In the genomic region with DNA sequence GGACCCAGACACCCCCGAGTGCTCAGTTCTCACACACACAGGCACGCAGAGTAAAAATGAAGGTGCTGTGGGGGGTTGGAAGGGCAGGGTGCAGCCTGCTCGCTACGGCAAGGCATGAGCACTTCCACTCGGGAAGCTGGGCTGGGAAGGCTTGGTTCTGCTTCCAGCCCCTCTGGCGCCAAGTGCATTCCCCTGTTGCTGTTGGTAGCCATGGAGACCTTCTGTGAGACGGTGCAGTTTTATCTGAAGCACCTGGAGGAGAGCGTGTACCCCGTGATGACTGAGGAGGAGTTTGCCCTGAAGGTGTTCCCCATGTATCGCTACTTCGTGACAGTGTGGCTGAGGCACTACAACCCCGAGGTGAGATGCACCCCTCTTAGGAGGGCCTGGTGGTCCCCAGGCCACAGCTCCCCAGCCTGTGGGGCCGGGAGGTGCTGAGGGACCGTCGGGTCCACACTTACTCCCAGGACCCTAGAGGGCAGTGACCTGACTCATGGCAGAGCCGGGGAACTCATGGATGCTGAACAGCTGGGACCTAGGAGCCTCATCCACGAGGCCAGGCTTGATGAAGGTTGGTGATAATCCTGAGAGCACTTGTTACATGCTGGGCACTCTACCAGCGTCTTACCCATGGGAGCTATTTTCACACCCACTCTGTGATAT, we compare ENCODE assay signal across 30 cellular contexts. TPM values are rescaled to one million over a fixed set of nuclear protein-coding genes. Genes with fewer than 3 reads are reported as not detected.
A peak's percentile ranks its signal among the peaks of the same experiment; 100 is the strongest.
DNase-seq lines count a peak whose midpoint lies in the region; ATAC-seq and TF ChIP-seq lines count a peak whose summit lies in the region.
"Had no signal": no experiment of that assay in that cellular context is flagged by ENCODE, and none has a peak within 500 bp of the region (broad histone marks: within the 10 kb centered on the region; RNA-seq: fewer than 3 reads in every experiment).

No MANE protein-coding gene starts in this region.

- WGBS in H9 (ENCODE audit: extremely low coverage, insufficient read length, low lambda C conversion rate), result no CpG with 5 or more reads among the region's 18 CpGs

- peaks cover 14% of the 10 kb centered on the region for H3K27me3 Mint-ChIP-seq in H9 (ENCODE audit: low read depth)
- H3K27me3 Mint-ChIP-seq in activated naive CD4-positive, alpha-beta T cell treated with anti-CD3 and anti-CD28 coated beads for 36 hours (ENCODE audit: low read depth), result no peaks in the 10 kb centered on the region

- CTCF ChIA-PET in activated naive CD4-positive, alpha-beta T cell treated with anti-CD3 and anti-CD28 coated beads for 36 hours (lab: Charles Lee), result no interaction called here

- H3K4ac ChIP-seq in H9 (ENCODE audit: low read depth, low read length), result no peak overlapping the region

- no peak overlapping the region for H2BK15ac ChIP-seq in H9 (ENCODE audit: low read depth, low read length)

- H3K23me2 ChIP-seq in H9 (ENCODE audit: insufficient read length, low read depth, low read length, poor library complexity, severe bottlenecking), result no peaks in the 10 kb centered on the region

- H3K36me3 ChIP-seq in osteoblast (ENCODE audit: insufficient read depth, low read length), result no peaks in the 10 kb centered on the region
- H3K36me3 ChIP-seq: BLaER1, breast epithelium, tibial nerve had no signal

- H2AFZ ChIP-seq in H9 (ENCODE audit: low read length) (no peak overlapping the region), osteoblast (ENCODE audit: low read length) (no peak overlapping the region)
- H2AFZ ChIP-seq: PC-9 had no signal

- intact Hi-C loops in activated naive CD4-positive, alpha-beta T cell treated with anti-CD3 and anti-CD28 coated beads for 36 hours (cut with micrococcal nuclease), result no loop called here

- no peak overlapping the region for H4K91ac ChIP-seq in H9 (ENCODE audit: insufficient read length, low read depth, low read length)

- H3K9me3 ChIP-seq in H9 (ENCODE audit: control insufficient read depth, low read depth, low read length) (no peaks in the 10 kb centered on the region), osteoblast (ENCODE audit: low read depth, low read length) (no peaks in the 10 kb centered on the region)
- H3K9me3 ChIP-seq: BLaER1, breast epithelium had no signal

- H3K27ac ChIP-seq in H9 (ENCODE audit: insufficient read length, low read depth, low read length) (no peak overlapping the region), foreskin keratinocyte (no peak overlapping the region), osteoblast (ENCODE audit: low read depth, low read length) (no peak overlapping the region)
- H3K27ac ChIP-seq: BLaER1, breast epithelium, dorsolateral prefrontal cortex, PC-9, tibial nerve had no signal

- H2AK5ac ChIP-seq in H9 (ENCODE audit: insufficient read length, low read length), result no peak overlapping the region

- H3K36me3 Mint-ChIP-seq in H9 (ENCODE audit: insufficient read depth in 1 of 3, low read depth in 3 of 3), result no peaks in the 10 kb centered on the region; a peak in 1 of 7 replicates
- no peaks in the 10 kb centered on the region for H3K36me3 Mint-ChIP-seq in activated naive CD4-positive, alpha-beta T cell treated with anti-CD3 and anti-CD28 coated beads for 36 hours (ENCODE audit: low read depth)
- H3K36me3 Mint-ChIP-seq: activated naive CD4-positive, alpha-beta T cell treated with anti-CD3 and anti-CD28 coated beads, Interleukin-2, amount 50 U/mL, for 72 hours had no signal

- H3K9me3 Mint-ChIP-seq in H9, result peaks cover 0 to 3% of the 10 kb centered on the region in 2 experiments; a peak in 3 of 5 replicates
- no peaks in the 10 kb centered on the region for H3K9me3 Mint-ChIP-seq in activated naive CD4-positive, alpha-beta T cell treated with anti-CD3 and anti-CD28 coated beads for 36 hours
- H3K9me3 Mint-ChIP-seq: activated naive CD4-positive, alpha-beta T cell treated with anti-CD3 and anti-CD28 coated beads, Interleukin-2, amount 50 U/mL, for 72 hours; neural crest cell had no signal

- no peak overlapping the region; the same call in 1 of the 2 replicates for H3K14ac ChIP-seq in H9 (ENCODE audit: insufficient read depth, low read length)

- no peaks in the 10 kb centered on the region for H4K20me1 ChIP-seq in H9 (ENCODE audit: control insufficient read depth, insufficient read depth, insufficient read length)
- H4K20me1 ChIP-seq in osteoblast (ENCODE audit: insufficient read depth, low read length), result no peaks in the 10 kb centered on the region
- H4K20me1 ChIP-seq: BLaER1 had no signal

- H3K18ac ChIP-seq in H9 (ENCODE audit: insufficient read length, low read depth, low read length), result no peak overlapping the region

- H4K5ac ChIP-seq in H9 (ENCODE audit: insufficient read length, low read depth, low read length), result no peak overlapping the region

- no peak overlapping the region for H3K23ac ChIP-seq in H9 (ENCODE audit: insufficient read length, low read depth, low read length)

- no peak overlapping the region for H2BK12ac ChIP-seq in H9 (ENCODE audit: insufficient read length, low read depth, low read length)

- H3K4me3 ChIP-seq in osteoblast (ENCODE audit: insufficient read depth, low read length), result no peak overlapping the region
- H3K4me3 ChIP-seq: BLaER1, breast epithelium, dorsolateral prefrontal cortex, PC-9, tibial nerve had no signal

- H3K79me1 ChIP-seq in H9 (ENCODE audit: insufficient read depth, low read depth, low read length, poor library complexity, severe bottlenecking), result no peaks in the 10 kb centered on the region

- ATAC-seq in foreskin keratinocyte (peak; percentile 36), HG03139 (IDR thresholded peaks at IDR 0.05; ENCODE audit: unreplicated experiment) (no peak)
- ATAC-seq: activated naive CD4-positive, alpha-beta T cell treated with anti-CD3 and anti-CD28 coated beads, Interleukin-2, amount 50 U/mL, for 72 hours; left colon; right cardiac atrium; T-helper 17 cell had no signal

- no peak overlapping the region for H2BK5ac ChIP-seq in H9 (ENCODE audit: insufficient read length, low read length)

- H3K9ac ChIP-seq in H9 (ENCODE audit: extremely low read depth, insufficient read length, low read length), result no peak overlapping the region
- H3K9ac ChIP-seq: BLaER1 had no signal

- DNase-seq in DMS79 treated with DMSO at 0.1 percent for 48 hours (lab: John Stamatoyannopoulos, UW) (peak; percentile 78), H9 (peak; percentile 21), foreskin keratinocyte (no peak), osteoblast (ENCODE audit: insufficient read length, low spot score, missing footprints) (peak; percentile 63), NCI-H526 treated with DMSO at 0.1 percent for 48 hours (lab: John Stamatoyannopoulos, UW) (no peak)
- DNase-seq in activated naive CD4-positive, alpha-beta T cell treated with anti-CD3 and anti-CD28 coated beads for 36 hours, result no peak
- DNase-seq: activated CD4-positive, alpha-beta T cell treated with anti-CD3 and anti-CD28 coated beads, Interleukin-2, amount 50 U/mL, for 4 hours; activated CD4-positive, CD25-positive, alpha-beta regulatory T cell; activated CD8-positive, alpha-beta memory T cell treated with anti-CD3 and anti-CD28 coated beads, Interleukin-2, amount 50 U/mL, for 48 hours; amygdala; DMS153; dorsolateral prefrontal cortex; left colon; mesenchymal stem cell; NCI-H1048; NCI-H1694 treated with DMSO at 0.1 percent for 48 hours; NCI-H2171 treated with DMSO at 0.1 percent for 48 hours; NCI-H510A treated with DMSO at 0.1 percent for 48 hours; PC-9; right cardiac atrium; Right ventricle myocardium superior; T-helper 17 cell had no signal

- H3T11ph ChIP-seq in H9 (ENCODE audit: low read length), result no peak overlapping the region

- no peak overlapping the region for H2BK120ac ChIP-seq in H9 (ENCODE audit: low read depth, low read length, poor library complexity, severe bottlenecking)

- H4K8ac ChIP-seq in H9 (replicated peaks; ENCODE audit: insufficient read length, low read depth, low read length), result no peak overlapping the region

- H3K4me3 Mint-ChIP-seq in H9, result no peak overlapping the region
- H3K4me3 Mint-ChIP-seq in activated naive CD4-positive, alpha-beta T cell treated with anti-CD3 and anti-CD28 coated beads for 36 hours, result no peak overlapping the region
- H3K4me3 Mint-ChIP-seq: neural crest cell, T-helper 17 cell had no signal

- H2BK20ac ChIP-seq in H9 (ENCODE audit: low read depth, low read length, poor library complexity, severe bottlenecking), result no peak overlapping the region

- H3K4me2 ChIP-seq in H9 (ENCODE audit: insufficient read depth, insufficient read length, low read length) (no peak overlapping the region), osteoblast (ENCODE audit: insufficient read depth, low read length) (no peak overlapping the region)
- H3K4me2 ChIP-seq: BLaER1, PC-9 had no signal

- TF ChIP-seq CTCF in H9 (conservative IDR thresholded peaks at IDR 0.05), result no peak
- no peak for TF ChIP-seq CTCF in foreskin keratinocyte (conservative IDR thresholded peaks at IDR 0.05)
- no peak for TF ChIP-seq CTCF in osteoblast (IDR thresholded peaks at IDR 0.05; ENCODE audit: extremely low read depth, low read depth, low read length)

- H3K27ac Mint-ChIP-seq in H9, result no peak overlapping the region; a peak in 1 of 7 replicates
- no peak overlapping the region for H3K27ac Mint-ChIP-seq in activated naive CD4-positive, alpha-beta T cell treated with anti-CD3 and anti-CD28 coated beads for 36 hours
- H3K27ac Mint-ChIP-seq: activated naive CD4-positive, alpha-beta T cell treated with anti-CD3 and anti-CD28 coated beads, Interleukin-2, amount 50 U/mL, for 72 hours; T-helper 17 cell had no signal

- H3K4me1 ChIP-seq in H9 (ENCODE audit: insufficient read depth, low read length) (no peaks in the 10 kb centered on the region), foreskin keratinocyte (no peaks in the 10 kb centered on the region), osteoblast (ENCODE audit: insufficient read depth, low read length) (no peaks in the 10 kb centered on the region)
- H3K4me1 ChIP-seq: breast epithelium, tibial nerve had no signal

- no peak overlapping the region for H3K56ac ChIP-seq in H9 (ENCODE audit: insufficient read length, low read depth, low read length)

- no peaks in the 10 kb centered on the region for H3K79me2 ChIP-seq in H9 (ENCODE audit: insufficient read depth, low read length)
- no peaks in the 10 kb centered on the region for H3K79me2 ChIP-seq in osteoblast (ENCODE audit: insufficient read depth, low read length)

- H3K4me1 Mint-ChIP-seq in H9, result no peaks in the 10 kb centered on the region
- H3K4me1 Mint-ChIP-seq in activated naive CD4-positive, alpha-beta T cell treated with anti-CD3 and anti-CD28 coated beads for 36 hours (ENCODE audit: low read depth), result no peaks in the 10 kb centered on the region
- H3K4me1 Mint-ChIP-seq: neural crest cell had no signal

- no peaks in the 10 kb centered on the region for H3K27me3 ChIP-seq in H9 (ENCODE audit: insufficient read depth, low read length)
- H3K27me3 ChIP-seq in foreskin keratinocyte, result peaks cover 2% of the 10 kb centered on the region
- no peaks in the 10 kb centered on the region for H3K27me3 ChIP-seq in osteoblast (ENCODE audit: insufficient read depth, low read length)
- H3K27me3 ChIP-seq: BLaER1, breast epithelium, dorsolateral prefrontal cortex, tibial nerve had no signal

RNA-seq across cellular contexts. Expression of a gene that starts 15.5 kb away (rescaled TPM):
- total RNA-seq in H9 (2021) (not detected in 2 replicates), foreskin keratinocyte (0.11 and 0.31 TPM in 2 replicates), osteoblast (not detected in 2 replicates)
- polyA plus RNA-seq in foreskin keratinocyte, result 0.11 and 0.49 TPM in 2 replicates
- not detected for total RNA-seq in activated naive CD4-positive, alpha-beta T cell treated with anti-CD3 and anti-CD28 coated beads for 36 hours
- total RNA-seq: activated naive CD4-positive, alpha-beta T cell treated with anti-CD3 and anti-CD28 coated beads, Interleukin-2, amount 50 U/mL, for 72 hours; breast epithelium; chondrocyte; neural crest cell; posterior vena cava; right cardiac atrium; Right ventricle myocardium superior; T-helper 17 cell; tibial nerve had no signal
- polyA plus RNA-seq: right cardiac atrium had no signal

RNA-seq across cellular contexts. Expression of a gene that starts 33.5 kb away (rescaled TPM):
- not detected in 2 replicates for total RNA-seq in H9 (2021)
- 0.14 and 0.31 TPM in 2 replicates for total RNA-seq in foreskin keratinocyte
- 0.02 and 0.04 TPM in 2 replicates for polyA plus RNA-seq in foreskin keratinocyte
- not detected in 2 replicates for total RNA-seq in osteoblast
- total RNA-seq in activated naive CD4-positive, alpha-beta T cell treated with anti-CD3 and anti-CD28 coated beads for 36 hours, result not detected
- total RNA-seq: activated naive CD4-positive, alpha-beta T cell treated with anti-CD3 and anti-CD28 coated beads, Interleukin-2, amount 50 U/mL, for 72 hours; breast epithelium; chondrocyte; dorsolateral prefrontal cortex; neural crest cell; posterior vena cava; right cardiac atrium; Right ventricle myocardium superior; T-helper 17 cell; tibial nerve had no signal
- polyA plus RNA-seq: right cardiac atrium had no signal

Comparison
In these comparisons a context has a peak if more than half of its experiments do, and no peak if none do; other contexts are left out.
1. DNase-seq: peak in DMS79 treated with DMSO at 0.1 percent for 48 hours (single experiment), H9 (single experiment) and osteoblast (single experiment); none in foreskin keratinocyte (0 of 2), activated naive CD4-positive, alpha-beta T cell treated with anti-CD3 and anti-CD28 coated beads for 36 hours (single experiment) and NCI-H526 treated with DMSO at 0.1 percent for 48 hours (single experiment).